Comparison of ENCODE assay signal across 19 cellular contexts in the genomic region with DNA sequence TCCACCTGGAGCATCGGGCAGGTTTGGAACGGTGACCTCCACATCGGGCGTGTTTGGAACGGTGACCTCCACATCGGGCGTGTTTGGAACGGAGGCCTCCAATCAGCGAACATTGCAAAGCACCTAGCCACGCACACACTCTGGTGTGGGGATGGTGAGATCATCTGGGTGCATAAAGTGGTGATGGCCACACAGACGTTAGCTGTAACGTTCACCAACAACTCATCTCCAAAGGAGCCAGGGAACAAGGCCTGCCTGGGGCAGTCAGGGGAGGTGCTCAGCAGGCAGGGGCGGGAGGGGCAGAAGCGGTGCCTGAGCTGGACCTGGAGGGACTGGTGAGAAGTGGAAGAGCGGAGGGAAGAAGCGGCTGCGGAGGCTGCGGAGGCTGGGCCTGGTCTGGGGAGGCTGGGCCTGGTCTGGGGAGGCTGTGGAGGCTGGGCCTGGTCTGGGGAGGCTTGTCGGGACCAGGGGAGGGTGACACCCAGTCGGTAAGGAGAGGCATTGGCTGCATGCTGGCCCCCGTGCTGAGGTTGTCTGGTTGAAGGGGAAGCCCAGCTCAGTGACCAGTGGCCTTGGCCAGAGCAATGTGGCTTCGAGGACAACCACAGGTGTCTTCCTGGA.
"Had no signal": no experiment of that assay in that cellular context is flagged by ENCODE, and none has a peak within 500 bp of the region (broad histone marks: within the 10 kb centered on the region; RNA-seq: fewer than 3 reads in every experiment).

No MANE protein-coding gene starts in this region.

- H3K4me3 ChIP-seq: adrenal gland, ascending aorta, colonic mucosa, dorsolateral prefrontal cortex, esophagus muscularis mucosa, lung, upper lobe of left lung had no signal

- H3K9me3 Mint-ChIP-seq: activated naive CD4-positive, alpha-beta T cell treated with anti-CD3 and anti-CD28 coated beads, Interleukin-2, amount 50 U/mL, for 24 hours; effector memory CD8-positive, alpha-beta T cell had no signal

- H3K27ac Mint-ChIP-seq: activated naive CD4-positive, alpha-beta T cell treated with anti-CD3 and anti-CD28 coated beads, Interleukin-2, amount 50 U/mL, for 24 hours had no signal

- DNase-seq: activated CD4-positive, alpha-beta T cell treated with anti-CD3 and anti-CD28 coated beads, Interleukin-2, amount 50 U/mL, for 1 hour; activated CD4-positive, CD25-positive, alpha-beta regulatory T cell treated with anti-CD3 and anti-CD28 coated beads, Interleukin-2, amount 50 U/mL, for 72 hours; brain microvascular endothelial cell; colonic mucosa; dorsolateral prefrontal cortex; nucleus accumbens; stimulated activated CD4-positive, alpha-beta T cell treated with anti-CD3 and anti-CD28 coated beads, Interleukin-4, amount 100 ng/mL, for 1 hour; stimulated activated naive CD4-positive, alpha-beta T cell had no signal

- H3K4me3 Mint-ChIP-seq: activated CD8-positive, alpha-beta T cell treated with anti-CD3 and anti-CD28 coated beads, Interleukin-2, amount 10 ng/mL, durations not matched to agents 7 days and 5 days; activated naive CD4-positive, alpha-beta T cell treated with anti-CD3 and anti-CD28 coated beads, Interleukin-2, amount 50 U/mL, for 24 hours had no signal

- H3K4me1 ChIP-seq: adrenal gland, ascending aorta, colonic mucosa had no signal

- H3K9me3 ChIP-seq: adrenal gland, ascending aorta, colonic mucosa, esophagus muscularis mucosa, upper lobe of left lung had no signal

- H3K36me3 Mint-ChIP-seq: activated naive CD4-positive, alpha-beta T cell treated with anti-CD3 and anti-CD28 coated beads, Interleukin-2, amount 50 U/mL, for 24 hours; naive thymus-derived CD8-positive, alpha-beta T cell had no signal

- H3K27me3 ChIP-seq: adrenal gland, ascending aorta, brain microvascular endothelial cell, colonic mucosa, dorsolateral prefrontal cortex, upper lobe of left lung had no signal

- H3K27ac ChIP-seq: adrenal gland, ascending aorta, brain microvascular endothelial cell, colonic mucosa, dorsolateral prefrontal cortex, esophagus muscularis mucosa, upper lobe of left lung, VCaP had no signal

- H3K36me3 ChIP-seq: adrenal gland, ascending aorta, brain microvascular endothelial cell, colonic mucosa, esophagus muscularis mucosa, upper lobe of left lung had no signal

- ATAC-seq: SK-N-SH treated with all-trans-retinoic acid at 6 μM for 48 hours had no signal
